Comparison of ENCODE assay signal across 23 cellular contexts in genomic region chr16:73549960-73550359, GRCh38.
DNase-seq lines count a peak whose midpoint lies in the region; ATAC-seq and TF ChIP-seq lines count a peak whose summit lies in the region.
"Had no signal": no experiment of that assay in that cellular context is flagged by ENCODE, and none has a peak within 500 bp of the region (broad histone marks: within the 10 kb centered on the region; RNA-seq: fewer than 3 reads in every experiment).

No MANE protein-coding gene starts in this region.

- no peak overlapping the region for H3K23ac ChIP-seq in mesendoderm (ENCODE audit: low read length)
- H3K23ac ChIP-seq in trophoblast cell (ENCODE audit: low read length): no peak overlapping the region

- peak overlapping the region; percentile 1 for H4K91ac ChIP-seq in trophoblast cell (ENCODE audit: low read depth, low read length)

- peak overlapping the region; percentile 20 for H2AK5ac ChIP-seq in mesendoderm (ENCODE audit: low read length)
- no peak overlapping the region for H2AK5ac ChIP-seq in trophoblast cell (ENCODE audit: low read length)

- H3K9me3 ChIP-seq in trophoblast cell (ENCODE audit: insufficient read depth, low read depth, low read length): no peaks in the 10 kb centered on the region
- no peaks in the 10 kb centered on the region for H3K9me3 ChIP-seq in breast epithelium
- H3K9me3 ChIP-seq: A549; BLaER1 treated with 17β-estradiol and CSF1 and Interleukin-3, amounts not matched to agents 10 nM and 100 nM had no signal

- H3K4me3 Mint-ChIP-seq in GM23338 (no peak overlapping the region), WTC11 (no peak overlapping the region)
- H3K4me3 Mint-ChIP-seq: CD4-positive, alpha-beta memory T cell; H9 had no signal

- no peaks in the 10 kb centered on the region for H3K36me3 ChIP-seq in GM23338 (ENCODE audit: insufficient read depth)
- no peaks in the 10 kb centered on the region for H3K36me3 ChIP-seq in mesendoderm (ENCODE audit: control insufficient read depth, insufficient read depth, low read length)
- H3K36me3 ChIP-seq in trophoblast cell (ENCODE audit: control insufficient read depth in 1 of 2, insufficient read depth in 2 of 2, low read length in 2 of 2): no peaks in the 10 kb centered on the region
- no peaks in the 10 kb centered on the region for H3K36me3 ChIP-seq in breast epithelium
- H3K36me3 ChIP-seq: BLaER1 treated with 17β-estradiol and CSF1 and Interleukin-3, amounts not matched to agents 10 nM and 100 nM had no signal

- no peaks in the 10 kb centered on the region for H3K27me3 ChIP-seq in GM23338 (ENCODE audit: insufficient read depth)
- H3K27me3 ChIP-seq in mesendoderm (ENCODE audit: insufficient read depth, low read length, poor library complexity): no peaks in the 10 kb centered on the region
- no peaks in the 10 kb centered on the region for H3K27me3 ChIP-seq in trophoblast cell (ENCODE audit: insufficient read depth, low read length)
- peaks cover 0 to 33% of the 10 kb centered on the region in 2 donors for H3K27me3 ChIP-seq in breast epithelium

- WGBS in mesendoderm (ENCODE audit: extremely low coverage, insufficient coverage, low lambda C conversion rate): no CpG with 5 or more reads among the region's 12 CpGs
- WGBS in trophoblast cell (ENCODE audit: extremely low coverage, insufficient coverage, insufficient read length): 100% methylated on average over 2 of the region's 12 CpGs

- H3K36me3 Mint-ChIP-seq in GM23338 (ENCODE audit: low read depth) (no peaks in the 10 kb centered on the region), WTC11 (no peaks in the 10 kb centered on the region)
- H3K36me3 Mint-ChIP-seq: CD4-positive, alpha-beta memory T cell had no signal

- H3K9me2 ChIP-seq in GM23338 (ENCODE audit: insufficient read depth): peaks cover 5% of the 10 kb centered on the region; the same call in 1 of the 2 replicates

- H3K79me1 ChIP-seq in mesendoderm (ENCODE audit: low read length) (no peaks in the 10 kb centered on the region), trophoblast cell (ENCODE audit: low read length) (peaks cover 4% of the 10 kb centered on the region)

- no peak overlapping the region for H3K4me2 ChIP-seq in GM23338
- H3K4me2 ChIP-seq in mesendoderm (ENCODE audit: low read length): no peak overlapping the region
- no peak overlapping the region for H3K4me2 ChIP-seq in trophoblast cell (ENCODE audit: low read length)
- H3K4me2 ChIP-seq: A549; BLaER1 treated with 17β-estradiol and CSF1 and Interleukin-3, amounts not matched to agents 10 nM and 100 nM had no signal

- CTCF ChIA-PET in WTC11 (lab: Charles Lee): no interaction called here

- no peaks in the 10 kb centered on the region for H3F3A ChIP-seq in GM23338 (replicated peaks; ENCODE audit: low read depth)

- H4K12ac ChIP-seq in trophoblast cell (ENCODE audit: low read depth, low read length): no peak overlapping the region

- H3K14ac ChIP-seq in trophoblast cell (ENCODE audit: low read length): peak overlapping the region; percentile 40

- H3K4me3 ChIP-seq in GM23338 (no peak overlapping the region), mesendoderm (ENCODE audit: low read length) (no peak overlapping the region), trophoblast cell (ENCODE audit: low read depth, low read length) (no peak overlapping the region), breast epithelium (no peak overlapping the region)
- H3K4me3 ChIP-seq: A549; BLaER1 treated with 17β-estradiol and CSF1 and Interleukin-3, amounts not matched to agents 10 nM and 100 nM; K562 had no signal

- H3K4ac ChIP-seq in mesendoderm (ENCODE audit: low read depth, low read length): no peak overlapping the region
- no peak overlapping the region for H3K4ac ChIP-seq in trophoblast cell (ENCODE audit: low read depth, low read length)

- H3K9me3 Mint-ChIP-seq in GM23338: no peaks in the 10 kb centered on the region
- H3K9me3 Mint-ChIP-seq in WTC11: no peaks in the 10 kb centered on the region
- H3K9me3 Mint-ChIP-seq: H9 had no signal

- DNase-seq in GM23338 (ENCODE audit: low spot score) (no peak), WTC11 (ENCODE audit: low spot score) (no peak), mesendoderm (peak; percentile 29), trophoblast cell (no peak), NCI-H1105 (lab: John Stamatoyannopoulos, UW) (no peak), NCI-H2029 (lab: John Stamatoyannopoulos, UW) (no peak), breast epithelium (ENCODE audit: low spot score in 2 of 2) (no peak)
- DNase-seq: AML-193; CD4-positive, alpha-beta memory T cell; COR-L47; DMS53; H9; Kasumi-1; NCI-H1092 treated with DMSO at 0.1 percent for 48 hours; NCI-H1436 treated with DMSO at 0.1 percent for 48 hours; NCI-H187 treated with DMSO at 0.1 percent for 48 hours; NCI-H526 treated with DMSO at 0.1 percent for 48 hours; SHP77 had no signal

- intact Hi-C loops in breast epithelium (cut with DNase I; ENCODE audit: low total_unique reads): no loop called here

- no peak overlapping the region for H4K5ac ChIP-seq in mesendoderm (ENCODE audit: low read length)

- TF ChIP-seq POLR2A in breast epithelium (IDR thresholded peaks at IDR 0.05): no peak

- POLR2A ChIA-PET in WTC11 (lab: Charles Lee): no interaction called here

- H3K18ac ChIP-seq in mesendoderm (ENCODE audit: low read length) (no peak overlapping the region), trophoblast cell (ENCODE audit: low read length) (no peak overlapping the region)

- peak; percentile 30; the same call in 2 of the 3 replicates for ATAC-seq in GM23338
- ATAC-seq in WTC11: peak; percentile 30; the same call in 1 of the 2 replicates
- ATAC-seq: A549, K562, Panc1 had no signal

- H3K4me1 ChIP-seq in GM23338 (ENCODE audit: insufficient read depth): peaks cover 54% of the 10 kb centered on the region
- H3K4me1 ChIP-seq in mesendoderm (ENCODE audit: control insufficient read depth, low read depth, low read length): peaks cover 2% of the 10 kb centered on the region
- peaks cover 0 to 8% of the 10 kb centered on the region in 2 experiments for H3K4me1 ChIP-seq in trophoblast cell (ENCODE audit: control insufficient read depth in 1 of 2, insufficient read depth in 2 of 2, low read length in 2 of 2)
- no peaks in the 10 kb centered on the region for H3K4me1 ChIP-seq in breast epithelium
- H3K4me1 ChIP-seq: A549 had no signal

- H4K20me1 ChIP-seq in GM23338 (replicated peaks; ENCODE audit: insufficient read depth): no peaks in the 10 kb centered on the region
- H4K20me1 ChIP-seq: BLaER1 treated with 17β-estradiol and CSF1 and Interleukin-3, amounts not matched to agents 10 nM and 100 nM had no signal

- H3K27ac ChIP-seq in GM23338 (ENCODE audit: low read depth) (no peak overlapping the region), mesendoderm (ENCODE audit: low read depth, low read length) (no peak overlapping the region), trophoblast cell (ENCODE audit: low read depth, low read length) (no peak overlapping the region), breast epithelium (no peak overlapping the region)
- H3K27ac ChIP-seq: A549; BLaER1 treated with 17β-estradiol and CSF1 and Interleukin-3, amounts not matched to agents 10 nM and 100 nM; RWPE1 had no signal

- H3K56ac ChIP-seq in mesendoderm (ENCODE audit: low read length): peak overlapping the region; percentile 47

- H2AFZ ChIP-seq in GM23338: peak overlapping the region; percentile 54
- H2AFZ ChIP-seq in trophoblast cell (ENCODE audit: insufficient read depth, low read length, poor library complexity): no peak overlapping the region

- H3K9ac ChIP-seq in mesendoderm (ENCODE audit: low read length) (no peak overlapping the region), trophoblast cell (ENCODE audit: low read length) (no peak overlapping the region)
- H3K9ac ChIP-seq: BLaER1 treated with 17β-estradiol and CSF1 and Interleukin-3, amounts not matched to agents 10 nM and 100 nM had no signal

- no peak overlapping the region for H2BK15ac ChIP-seq in mesendoderm (replicated peaks; ENCODE audit: low read depth)

- H2BK5ac ChIP-seq in mesendoderm (ENCODE audit: low read length): peak overlapping the region; percentile 48
- H2BK5ac ChIP-seq in trophoblast cell (ENCODE audit: low read depth, low read length, poor library complexity): no peak overlapping the region

- no peaks in the 10 kb centered on the region for H3K79me2 ChIP-seq in GM23338 (replicated peaks; ENCODE audit: insufficient read depth)
- no peaks in the 10 kb centered on the region for H3K79me2 ChIP-seq in mesendoderm (ENCODE audit: control insufficient read depth, insufficient read depth, low read length)
- no peaks in the 10 kb centered on the region for H3K79me2 ChIP-seq in trophoblast cell (ENCODE audit: control insufficient read depth, insufficient read depth, low read length, poor library complexity)

- 0 out of 2 replicates have a peak overlapping the region, but pooled peaks have one; percentile 24 for H3K27ac Mint-ChIP-seq in GM23338
- no peak overlapping the region for H3K27ac Mint-ChIP-seq in WTC11
- H3K27ac Mint-ChIP-seq: CD4-positive, alpha-beta memory T cell; H9 had no signal

- no peak overlapping the region for H4K8ac ChIP-seq in mesendoderm (ENCODE audit: low read depth, low read length)
- no peak overlapping the region for H4K8ac ChIP-seq in trophoblast cell (ENCODE audit: low read depth, low read length)

- peaks cover 43% of the 10 kb centered on the region for H3K4me1 Mint-ChIP-seq in GM23338
- peaks cover 43% of the 10 kb centered on the region for H3K4me1 Mint-ChIP-seq in WTC11

- H3K27me3 Mint-ChIP-seq in GM23338 (ENCODE audit: insufficient read depth, low read depth, poor library complexity) (peaks cover 6% of the 10 kb centered on the region), WTC11 (ENCODE audit: low read depth) (no peaks in the 10 kb centered on the region)

- H2BK120ac ChIP-seq in mesendoderm (ENCODE audit: low read depth, low read length) (peak overlapping the region; percentile 2), trophoblast cell (ENCODE audit: insufficient read depth, low read length, poor library complexity) (no peak overlapping the region)

- TF ChIP-seq CTCF in GM23338 (conservative IDR thresholded peaks at IDR 0.05; ENCODE audit: low read depth in 2 of 2): no peak
- no peak for TF ChIP-seq CTCF in WTC11 (IDR thresholded peaks at IDR 0.05)
- no peak for TF ChIP-seq CTCF in breast epithelium (IDR thresholded peaks at IDR 0.05)

- peak overlapping the region; percentile 23 for H2BK12ac ChIP-seq in trophoblast cell (ENCODE audit: low read length)

TF ChIP-seq in GM23338, 12 proteins besides CTCF, POLR2A, EP300 and RAD21 (continues in another document):
- TF ChIP-seq EZH2 (IDR thresholded peaks at IDR 0.05; ENCODE audit: low read depth, unreplicated experiment): no peak
- no peak for TF ChIP-seq CREB1 (CRISPR knock-in tag; IDR thresholded peaks at IDR 0.05; ENCODE audit: low read depth)
- TF ChIP-seq POLR2AphosphoS5 (IDR thresholded peaks at IDR 0.05; ENCODE audit: low read depth): no peak

TF ChIP-seq in WTC11, 78 proteins besides CTCF, POLR2A, EP300 and RAD21 (continues in another document):
- TF ChIP-seq IRF2 (CRISPR knock-in tag; IDR thresholded peaks at IDR 0.05; ENCODE audit: borderline replicate concordance, low read depth) (no peak), CBFB (CRISPR knock-in tag; IDR thresholded peaks at IDR 0.05; ENCODE audit: low read depth) (no peak)
